Comparison of ENCODE assay signal across 10 cellular contexts in the genomic region with DNA sequence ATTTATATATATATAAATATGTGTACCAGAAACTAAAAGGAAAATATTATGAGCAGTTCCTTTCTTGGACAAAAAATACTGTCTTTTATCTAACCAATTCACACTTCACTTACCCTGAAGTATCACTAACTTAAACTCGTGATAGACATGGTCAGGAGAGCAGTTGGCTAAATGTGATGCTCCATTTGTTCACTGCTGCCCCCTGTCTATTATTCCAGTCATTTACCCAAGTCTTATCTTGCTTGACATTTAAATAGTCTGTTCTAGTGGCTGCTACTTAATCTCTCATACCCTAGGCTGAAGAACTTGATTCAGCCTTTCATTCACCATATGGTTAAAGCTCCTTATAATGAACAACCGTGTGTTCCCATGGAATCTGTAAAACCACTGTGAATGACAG.
DNase-seq lines count a peak whose midpoint lies in the region; ATAC-seq and TF ChIP-seq lines count a peak whose summit lies in the region.
"Had no signal": no experiment of that assay in that cellular context is flagged by ENCODE, and none has a peak within 500 bp of the region (broad histone marks: within the 10 kb centered on the region; RNA-seq: fewer than 3 reads in every experiment).

No MANE protein-coding gene starts in this region.

- H3K9me3 ChIP-seq in testis: no peaks in the 10 kb centered on the region
- peaks cover 0 to 11% (median 0%) of the 10 kb centered on the region in 11 donors for H3K9me3 ChIP-seq in heart right ventricle
- H3K9me3 ChIP-seq: neutrophil had no signal

- H3K36me3 ChIP-seq in testis (ENCODE audit: low read depth, missing control alignments) (no peaks in the 10 kb centered on the region), heart right ventricle (no peaks in the 10 kb centered on the region)
- H3K36me3 ChIP-seq: neutrophil had no signal

- TF ChIP-seq CTCF in testis (IDR thresholded peaks at IDR 0.05) (peak in 2 of 3 experiments; percentile 30 to 43), heart right ventricle (IDR thresholded peaks at IDR 0.05) (peak in 1 of 9 donors; percentile 30)

- WGBS in testis, 2 donors: 53 to 57% methylated on average over 2 of the region's 2 CpGs
- WGBS in heart right ventricle, 2 donors: 16 to 17% methylated on average over 2 of the region's 2 CpGs

- no peaks in the 10 kb centered on the region for H3K27me3 ChIP-seq in testis
- H3K27me3 ChIP-seq in heart right ventricle: no peaks in the 10 kb centered on the region
- H3K27me3 ChIP-seq: neutrophil had no signal

- H3K4me1 ChIP-seq in testis (no peaks in the 10 kb centered on the region), heart right ventricle (no peaks in the 10 kb centered on the region)

- intact Hi-C loops in testis (cut with DNase I; ENCODE audit: low total_unique reads): no loop called here
- intact Hi-C loops in heart right ventricle (cut with DNase I): no loop called here

- DNase-seq in NCI-H345 (lab: John Stamatoyannopoulos, UW) (peak; percentile 7), NCI-H345 treated with DMSO at 0.1 percent for 48 hours (lab: John Stamatoyannopoulos, UW; ENCODE audit: unreplicated experiment) (no peak), NCI-H524 (lab: John Stamatoyannopoulos, UW) (peak; percentile 40 to 89), astrocyte of the hippocampus (ENCODE audit: low read depth, low spot score) (peak; percentile 4), testis (no peak), heart right ventricle (no peak)
- DNase-seq in activated CD8-positive, alpha-beta memory T cell treated with anti-CD3 and anti-CD28 coated beads, Interleukin-2, amount 10 ng/mL, durations not matched to agents 7 days and 5 days: no peak
- DNase-seq in activated T-cell treated with anti-CD3 and anti-CD28 coated beads, Interleukin-2, amount 50 U/mL, for 48 hours: no peak

- H3K4me3 Mint-ChIP-seq in activated CD8-positive, alpha-beta memory T cell treated with anti-CD3 and anti-CD28 coated beads, Interleukin-2, amount 10 ng/mL, durations not matched to agents 7 days and 5 days: no peak overlapping the region
- H3K4me3 Mint-ChIP-seq: B cell had no signal

- no peaks in the 10 kb centered on the region for H3K27me3 Mint-ChIP-seq in activated CD8-positive, alpha-beta memory T cell treated with anti-CD3 and anti-CD28 coated beads, Interleukin-2, amount 10 ng/mL, durations not matched to agents 7 days and 5 days
- H3K27me3 Mint-ChIP-seq: B cell had no signal

- no peak for TF ChIP-seq POLR2A in testis (IDR thresholded peaks at IDR 0.05)

- no peak for ATAC-seq in activated CD8-positive, alpha-beta memory T cell treated with anti-CD3 and anti-CD28 coated beads, Interleukin-2, amount 10 ng/mL, durations not matched to agents 7 days and 5 days
- no peak for ATAC-seq in heart right ventricle

- no peaks in the 10 kb centered on the region for H3K36me3 Mint-ChIP-seq in activated CD8-positive, alpha-beta memory T cell treated with anti-CD3 and anti-CD28 coated beads, Interleukin-2, amount 10 ng/mL, durations not matched to agents 7 days and 5 days

- peaks cover 3% of the 10 kb centered on the region for H3K9me3 Mint-ChIP-seq in activated CD8-positive, alpha-beta memory T cell treated with anti-CD3 and anti-CD28 coated beads, Interleukin-2, amount 10 ng/mL, durations not matched to agents 7 days and 5 days (ENCODE audit: low read depth)

- no peak overlapping the region for H3K27ac Mint-ChIP-seq in activated CD8-positive, alpha-beta memory T cell treated with anti-CD3 and anti-CD28 coated beads, Interleukin-2, amount 10 ng/mL, durations not matched to agents 7 days and 5 days
- H3K27ac Mint-ChIP-seq: B cell had no signal

- H3K4me1 Mint-ChIP-seq in activated CD8-positive, alpha-beta memory T cell treated with anti-CD3 and anti-CD28 coated beads, Interleukin-2, amount 10 ng/mL, durations not matched to agents 7 days and 5 days: no peaks in the 10 kb centered on the region
- H3K4me1 Mint-ChIP-seq: B cell had no signal

- no peak overlapping the region for H3K27ac ChIP-seq in testis
- no peak overlapping the region for H3K27ac ChIP-seq in heart right ventricle
- H3K27ac ChIP-seq: neutrophil had no signal

- CTCF ChIA-PET in activated CD8-positive, alpha-beta memory T cell treated with anti-CD3 and anti-CD28 coated beads, Interleukin-2, amount 10 ng/mL, durations not matched to agents 7 days and 5 days (lab: Charles Lee): no interaction called here

- H3K4me3 ChIP-seq in testis: no peak overlapping the region
- no peak overlapping the region for H3K4me3 ChIP-seq in heart right ventricle

Comparison
In these comparisons a context has a peak if more than half of its experiments do, and no peak if none do; other contexts are left out.
1. DNase-seq: peak in NCI-H345 (single experiment), NCI-H524 (2 of 2) and astrocyte of the hippocampus (single experiment); none in NCI-H345 treated with DMSO at 0.1 percent for 48 hours (single experiment), testis (single experiment), activated CD8-positive, alpha-beta memory T cell treated with anti-CD3 and anti-CD28 coated beads, Interleukin-2, amount 10 ng/mL, durations not matched to agents 7 days and 5 days (single experiment), heart right ventricle (0 of 2) and activated T-cell treated with anti-CD3 and anti-CD28 coated beads, Interleukin-2, amount 50 U/mL, for 48 hours (0 of 2).